Comparison of ENCODE assay signal across 8 cellular contexts in the genomic region with DNA sequence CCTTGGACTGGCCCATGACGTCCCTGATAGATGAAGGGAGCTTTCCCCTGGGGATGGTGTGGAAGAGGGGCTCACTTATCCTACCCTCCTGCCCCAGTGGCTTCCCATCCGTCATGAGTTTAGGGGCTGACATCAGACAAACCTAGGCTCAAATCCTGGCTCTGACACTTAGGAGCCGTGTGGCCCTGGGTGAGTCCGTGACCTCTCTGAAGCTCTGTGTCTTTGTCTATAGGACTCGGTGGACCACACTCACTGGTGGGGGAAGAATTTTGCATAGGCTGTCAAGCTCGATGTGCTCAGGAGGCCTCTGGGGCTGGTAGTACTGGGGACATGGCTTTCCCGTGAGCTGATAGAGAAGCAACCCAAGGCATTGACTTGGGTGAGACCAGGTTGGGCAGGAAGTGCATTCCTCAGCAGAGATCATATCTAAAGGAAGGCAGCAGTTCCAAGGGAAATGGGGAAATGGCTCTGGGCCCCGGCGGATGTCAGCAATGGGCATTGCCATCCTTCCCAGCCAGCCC. TPM values are rescaled to one million over a fixed set of nuclear protein-coding genes. Genes with fewer than 3 reads are reported as not detected.
DNase-seq lines count a peak whose midpoint lies in the region; ATAC-seq and TF ChIP-seq lines count a peak whose summit lies in the region.

No MANE protein-coding gene starts in this region.

- H3K27ac ChIP-seq in KOPT-K1 (ENCODE audit: low read depth, low read length, poor library complexity, severe bottlenecking) = peak overlapping the region; percentile 91
- peak overlapping the region; percentile 81 for H3K27ac ChIP-seq in brain microvascular endothelial cell

- DNase-seq in brain microvascular endothelial cell = no peak
- DNase-seq in naive thymus-derived CD8-positive, alpha-beta T cell = peak in 3 of 10 donors; percentile 22 to 65 (median 36)
- DNase-seq in omental fat pad (ENCODE audit: low spot score) = no peak
- DNase-seq in NCI-H1694 treated with DMSO at 0.1 percent for 48 hours (lab: John Stamatoyannopoulos, UW) = no peak

- H3K27me3 ChIP-seq in brain microvascular endothelial cell (replicated peaks) = no peaks in the 10 kb centered on the region

- peak overlapping the region; percentile 96 to 100 (median 99) for H3K27ac Mint-ChIP-seq in naive thymus-derived CD8-positive, alpha-beta T cell

- ATAC-seq in naive thymus-derived CD8-positive, alpha-beta T cell = peak; percentile 1 to 3
- ATAC-seq in GM19351 (IDR thresholded peaks at IDR 0.05; ENCODE audit: unreplicated experiment) (no peak), omental fat pad (ENCODE audit: low FRiP score) (no peak), HG02588 (IDR thresholded peaks at IDR 0.05; ENCODE audit: unreplicated experiment) (no peak)

- H3K36me3 Mint-ChIP-seq in naive thymus-derived CD8-positive, alpha-beta T cell = peaks cover 0 to 10% (median 0%) of the 10 kb centered on the region in 3 donors

- POLR2A ChIA-PET in naive thymus-derived CD8-positive, alpha-beta T cell (lab: Charles Lee) = interaction anchor here (0.7 to 5.0 kb wide), 15 partner anchors 12 to 266 kb away, joined by 3 to 106 read pairs (median 11); a partner anchor contains a TSS

- H3K9me3 Mint-ChIP-seq in naive thymus-derived CD8-positive, alpha-beta T cell = no peaks in the 10 kb centered on the region

- no peaks in the 10 kb centered on the region for H3K36me3 ChIP-seq in KOPT-K1 (ENCODE audit: insufficient read depth, low read length)
- no peaks in the 10 kb centered on the region for H3K36me3 ChIP-seq in brain microvascular endothelial cell (replicated peaks)

- H3K27me3 Mint-ChIP-seq in naive thymus-derived CD8-positive, alpha-beta T cell = no peaks in the 10 kb centered on the region

- H3K4me3 ChIP-seq in GM12875 (ENCODE audit: low read depth, low read length) = peak overlapping the region; percentile 99
- no peak overlapping the region for H3K4me3 ChIP-seq in brain microvascular endothelial cell (ENCODE audit: low read depth, low read length)

- H3K9me3 ChIP-seq in KOPT-K1 (ENCODE audit: insufficient read depth, low read length, poor library complexity, severe bottlenecking) = no peaks in the 10 kb centered on the region

- H3K4me1 Mint-ChIP-seq in naive thymus-derived CD8-positive, alpha-beta T cell = peaks cover 15 to 51% (median 33%) of the 10 kb centered on the region in 4 donors

- TF ChIP-seq CTCF in GM12875 (IDR thresholded peaks at IDR 0.05; ENCODE audit: borderline replicate concordance, insufficient read depth, low read depth, low read length) (no peak), brain microvascular endothelial cell (IDR thresholded peaks at IDR 0.05; ENCODE audit: low read depth, low read length, missing control alignments) (no peak), omental fat pad (IDR thresholded peaks at IDR 0.05) (no peak)

- in situ Hi-C loops in brain microvascular endothelial cell (cut with HindIII; ENCODE audit: low pct_ligation_motif_present, low sequenced_read_pairs) = no loop called here

- peak overlapping the region; percentile 91 to 100 (median 98) for H3K4me3 Mint-ChIP-seq in naive thymus-derived CD8-positive, alpha-beta T cell

RNA-seq across cellular contexts. Expression of a gene that starts 17.4 kb away (rescaled TPM):
- total RNA-seq in naive thymus-derived CD8-positive, alpha-beta T cell = not detected
- polyA plus RNA-seq in naive thymus-derived CD8-positive, alpha-beta T cell = under 1 TPM in 1 of 3 donors, not detected in 2; 0.25 TPM
- total RNA-seq in omental fat pad = 1 to 10 TPM in 3 of 4 donors, not detected in 1; 1.8 to 8.2 (median 2.4) TPM

RNA-seq across cellular contexts. Expression of a gene that starts 20.8 kb away (rescaled TPM):
- 100 to 1,000 TPM; 268 to 270 TPM for total RNA-seq in naive thymus-derived CD8-positive, alpha-beta T cell
- 100 to 1,000 TPM; 201 to 331 (median 218) TPM for polyA plus RNA-seq in naive thymus-derived CD8-positive, alpha-beta T cell
- total RNA-seq in omental fat pad = 100 to 1,000 TPM in 2 of 4 donors, 10 to 100 TPM in 2; 49.3 to 114 (median 85.0) TPM

RNA-seq across cellular contexts. Expression of a gene that starts 35.7 kb away (rescaled TPM):
- 10 to 100 TPM; 27.2 to 28.1 TPM for total RNA-seq in naive thymus-derived CD8-positive, alpha-beta T cell
- polyA plus RNA-seq in naive thymus-derived CD8-positive, alpha-beta T cell = 100 to 1,000 TPM in 2 of 3 donors, 10 to 100 TPM in 1; 81.6 to 145 (median 108) TPM
- total RNA-seq in omental fat pad = 10 to 100 TPM in 1 of 4 donors, 1 to 10 TPM in 3; 2.9 to 21.4 (median 7.5) TPM

RNA-seq across cellular contexts. Expression of a gene that starts 38.7 kb away (rescaled TPM):
- 10 to 100 TPM; 57.8 to 68.4 TPM for total RNA-seq in naive thymus-derived CD8-positive, alpha-beta T cell
- 10 to 100 TPM; 12.8 to 46.9 (median 20.9) TPM for polyA plus RNA-seq in naive thymus-derived CD8-positive, alpha-beta T cell
- 10 to 100 TPM in 3 of 4 donors, 1 to 10 TPM in 1; 9.1 to 36.3 (median 16.3) TPM for total RNA-seq in omental fat pad

RNA-seq across cellular contexts. Expression of a gene that starts 49.6 kb away (rescaled TPM):
- total RNA-seq in naive thymus-derived CD8-positive, alpha-beta T cell = 100 to 1,000 TPM; 385 to 391 TPM
- polyA plus RNA-seq in naive thymus-derived CD8-positive, alpha-beta T cell = 10 to 100 TPM; 79.6 to 99.1 (median 92.8) TPM
- total RNA-seq in omental fat pad = 100 to 1,000 TPM; 101 to 237 (median 120) TPM

Comparison
In these comparisons a context has a peak if more than half of its experiments do, and no peak if none do; other contexts are left out.
1. ATAC-seq: peak in naive thymus-derived CD8-positive, alpha-beta T cell (2 of 2); none in GM19351 (single experiment), omental fat pad (single experiment) and HG02588 (single experiment).